11 cellular contexts compared by ENCODE assay signal in genomic region chr9:93574091-93574899, GRCh38. TPM values are rescaled to one million over a fixed set of nuclear protein-coding genes. Genes with fewer than 3 reads are reported as not detected.
DNase-seq lines count a peak whose midpoint lies in the region; ATAC-seq and TF ChIP-seq lines count a peak whose summit lies in the region.
"Had no signal": no experiment of that assay in that cellular context is flagged by ENCODE, and none has a peak within 500 bp of the region (broad histone marks: within the 10 kb centered on the region; RNA-seq: fewer than 3 reads in every experiment).

No MANE protein-coding gene starts in this region.

- POLR2A ChIA-PET in T-cell (lab: Charles Lee), result no interaction called here

- WGBS in stomach, 5 donors, result 83 to 89% (median 87%) methylated on average over 7 to 9 of the region's 9 CpGs

- no peak overlapping the region for H3K4me3 ChIP-seq in stomach

- TF ChIP-seq EP300 in stomach (IDR thresholded peaks at IDR 0.05), result no peak

- TF ChIP-seq CTCF in stomach (IDR thresholded peaks at IDR 0.05), result no peak

- TF ChIP-seq POLR2A in stomach (IDR thresholded peaks at IDR 0.05), result no peak

- H3K4me1 Mint-ChIP-seq in activated naive CD4-positive, alpha-beta T cell treated with anti-CD3 and anti-CD28 coated beads, Interleukin-2, amount 10 ng/mL, durations not matched to agents 7 days and 5 days, result peaks cover 33% of the 10 kb centered on the region
- H3K4me1 Mint-ChIP-seq in T-cell, result peaks cover 28 to 38% (median 33%) of the 10 kb centered on the region in 3 donors

- intact Hi-C loops in stomach (cut with DNase I; ENCODE audit: low total_unique reads), result no loop called here

- H3K9me3 Mint-ChIP-seq in activated naive CD4-positive, alpha-beta T cell treated with anti-CD3 and anti-CD28 coated beads, Interleukin-2, amount 10 ng/mL, durations not matched to agents 7 days and 5 days, result peaks cover 11% of the 10 kb centered on the region
- H3K9me3 Mint-ChIP-seq in T-cell, result peaks cover 3 to 6% (median 3%) of the 10 kb centered on the region in 3 donors

- peak overlapping the region in 3 of 5 donors; percentile 96 to 98 (median 96) for H3K27ac ChIP-seq in stomach
- H3K27ac ChIP-seq: cardiac muscle cell had no signal

- peaks cover 14% of the 10 kb centered on the region for H3K36me3 Mint-ChIP-seq in activated naive CD4-positive, alpha-beta T cell treated with anti-CD3 and anti-CD28 coated beads, Interleukin-2, amount 10 ng/mL, durations not matched to agents 7 days and 5 days
- H3K36me3 Mint-ChIP-seq in T-cell, result peaks cover 3% of the 10 kb centered on the region

- ATAC-seq in T-cell (replicated peaks in 1 of 4), result no peak
- ATAC-seq in left lobe of liver, result no peak

- H3K36me3 ChIP-seq in stomach, result no peaks in the 10 kb centered on the region
- H3K36me3 ChIP-seq: cardiac muscle cell, esophagus squamous epithelium had no signal

- peaks cover 0 to 7% (median 0%) of the 10 kb centered on the region in 4 donors for H3K9me3 ChIP-seq in stomach
- H3K9me3 ChIP-seq: esophagus squamous epithelium had no signal

- peak overlapping the region; percentile 87 for H3K4me3 Mint-ChIP-seq in activated naive CD4-positive, alpha-beta T cell treated with anti-CD3 and anti-CD28 coated beads, Interleukin-2, amount 10 ng/mL, durations not matched to agents 7 days and 5 days
- peak overlapping the region; percentile 83 to 87 (median 87) for H3K4me3 Mint-ChIP-seq in T-cell

- DNase-seq in activated naive CD4-positive, alpha-beta T cell treated with anti-CD3 and anti-CD28 coated beads, Interleukin-2, amount 10 ng/mL, durations not matched to agents 7 days and 5 days, result no peak
- DNase-seq in activated naive CD4-positive, alpha-beta T cell treated with Interleukin-2 at 50 U/mL for 16 hours, result no peak
- DNase-seq in T-cell, result no peak
- DNase-seq in left lobe of liver (ENCODE audit: low spot score), result peak; percentile 31
- peak; percentile 20 for DNase-seq in stomach
- DNase-seq in stimulated activated CD4-positive, alpha-beta T cell treated with anti-CD3 and anti-CD28 coated beads, Interleukin-4, amount 100 ng/mL, for 24 hours, result no peak
- DNase-seq in AG20443 (ENCODE audit: low spot score), result no peak
- no peak for DNase-seq in iPS-NIHi7 (ENCODE audit: extremely low spot score)
- DNase-seq: esophagus squamous epithelium, Kasumi-1 had no signal

- H3K27ac Mint-ChIP-seq in activated naive CD4-positive, alpha-beta T cell treated with anti-CD3 and anti-CD28 coated beads, Interleukin-2, amount 10 ng/mL, durations not matched to agents 7 days and 5 days, result peak overlapping the region; percentile 14
- H3K27ac Mint-ChIP-seq in T-cell, result peak overlapping the region; percentile 8 to 48

- H3K27me3 Mint-ChIP-seq in activated naive CD4-positive, alpha-beta T cell treated with anti-CD3 and anti-CD28 coated beads, Interleukin-2, amount 10 ng/mL, durations not matched to agents 7 days and 5 days, result peaks cover 10% of the 10 kb centered on the region
- H3K27me3 Mint-ChIP-seq in T-cell, result no peaks in the 10 kb centered on the region

- H3K4me1 ChIP-seq in stomach, result peaks cover 27 to 38% (median 33%) of the 10 kb centered on the region in 4 donors

- no peaks in the 10 kb centered on the region for H3K27me3 ChIP-seq in stomach
- H3K27me3 ChIP-seq: cardiac muscle cell, esophagus squamous epithelium had no signal

- CTCF ChIA-PET in activated naive CD4-positive, alpha-beta T cell treated with anti-CD3 and anti-CD28 coated beads, Interleukin-2, amount 10 ng/mL, durations not matched to agents 7 days and 5 days (lab: Charles Lee), result interaction anchor here (1.4 kb wide), 1 partner anchor 8 kb away, joined by 3 read pairs; no protein-coding TSS in a partner anchor
- CTCF ChIA-PET in T-cell (lab: Charles Lee), result interaction anchor here in 1 of 2 donors (0.6 kb wide), 1 partner anchor 126 kb away, joined by 7 read pairs; no protein-coding TSS in a partner anchor

RNA-seq across cellular contexts. Expression of gene PHF2, which starts 2.1 kb away (rescaled TPM):
- total RNA-seq in T-cell (10 to 100 TPM; 24.6 to 38.5 (median 34.6) TPM), left lobe of liver (7.3 TPM), stomach (10 to 100 TPM; 15.2 to 58.0 (median 22.8) TPM)
- 10 to 100 TPM; 14.2 to 17.5 (median 15.6) TPM for polyA plus RNA-seq in stomach

Comparison
In these comparisons a context has a peak if more than half of its experiments do, and no peak if none do; other contexts are left out.
1. DNase-seq: peak in left lobe of liver (single experiment) and stomach (single experiment); none in activated naive CD4-positive, alpha-beta T cell treated with anti-CD3 and anti-CD28 coated beads, Interleukin-2, amount 10 ng/mL, durations not matched to agents 7 days and 5 days (single experiment), activated naive CD4-positive, alpha-beta T cell treated with Interleukin-2 at 50 U/mL for 16 hours (single experiment), T-cell (0 of 34), stimulated activated CD4-positive, alpha-beta T cell treated with anti-CD3 and anti-CD28 coated beads, Interleukin-4, amount 100 ng/mL, for 24 hours (single experiment), AG20443 (single experiment) and iPS-NIHi7 (single experiment).